In the genomic region with DNA sequence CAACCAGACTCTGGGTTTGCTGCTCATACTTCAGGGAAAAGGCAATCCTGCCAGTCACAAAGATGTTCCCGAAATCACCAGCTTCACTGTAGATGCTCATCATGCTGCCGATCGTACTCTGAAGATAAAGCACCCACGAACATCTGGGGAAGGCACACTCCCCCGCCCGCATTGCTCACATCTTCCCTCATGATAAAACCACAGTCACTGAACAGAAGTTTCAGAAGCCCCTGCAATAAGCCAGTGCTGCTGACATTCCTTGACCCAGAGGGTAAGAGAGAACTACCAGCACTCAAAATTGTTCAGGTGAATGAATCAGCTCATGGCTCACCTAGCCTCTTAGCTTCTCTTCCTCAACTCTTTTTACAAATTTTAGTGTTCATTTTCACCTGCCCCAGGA, we compare ENCODE assay signal across 11 cellular contexts. TPM values are rescaled to one million over a fixed set of nuclear protein-coding genes. Genes with fewer than 3 reads are reported as not detected.
DNase-seq lines count a peak whose midpoint lies in the region; ATAC-seq and TF ChIP-seq lines count a peak whose summit lies in the region.
"Had no signal": no experiment of that assay in that cellular context is flagged by ENCODE, and none has a peak within 500 bp of the region (broad histone marks: within the 10 kb centered on the region; RNA-seq: fewer than 3 reads in every experiment).

No MANE protein-coding gene starts in this region.

- intact Hi-C loops in activated B cell treated with CpG ODN at 0.5 μM for 24 hours (cut with micrococcal nuclease) = loop anchor here (5.0 kb wide), 1 partner anchor 245 kb away; no protein-coding TSS in a partner anchor

- H3K4me1 ChIP-seq in BE2C = no peaks in the 10 kb centered on the region
- no peaks in the 10 kb centered on the region for H3K4me1 ChIP-seq in right atrium auricular region
- H3K4me1 ChIP-seq: neural progenitor cell had no signal

- ATAC-seq in GM19395 (IDR thresholded peaks at IDR 0.05; ENCODE audit: unreplicated experiment) (peak; percentile 46), HG03025 (IDR thresholded peaks at IDR 0.05; ENCODE audit: low FRiP score, unreplicated experiment) (peak; percentile 28), activated B cell treated with CpG ODN at 0.5 μM for 24 hours (ENCODE audit: low read depth) (peak; percentile 56)

- H3K36me3 Mint-ChIP-seq in activated B cell treated with CpG ODN at 0.5 μM for 24 hours (ENCODE audit: low read depth) = no peaks in the 10 kb centered on the region
- H3K36me3 Mint-ChIP-seq: CD4-positive, alpha-beta memory T cell; neural progenitor cell had no signal

- no peaks in the 10 kb centered on the region for H3K27me3 ChIP-seq in GM06990 (replicated peaks; ENCODE audit: control insufficient read depth, insufficient read depth, low read length)
- H3K27me3 ChIP-seq in BE2C = no peaks in the 10 kb centered on the region
- peaks cover 0 to 3% of the 10 kb centered on the region in 2 donors for H3K27me3 ChIP-seq in right atrium auricular region
- H3K27me3 ChIP-seq: neural progenitor cell had no signal

- CTCF ChIA-PET in activated B cell treated with CpG ODN at 0.5 μM for 24 hours (lab: Charles Lee) = interaction anchor here (1.1 to 6.7 kb wide), 8 partner anchors 13 to 518 kb away, joined by 3 to 135 read pairs (median 4); no protein-coding TSS in a partner anchor

- no peaks in the 10 kb centered on the region for H3K9me3 Mint-ChIP-seq in activated B cell treated with CpG ODN at 0.5 μM for 24 hours
- H3K9me3 Mint-ChIP-seq: CD4-positive, alpha-beta memory T cell; neural progenitor cell had no signal

- POLR2A ChIA-PET in activated B cell treated with CpG ODN at 0.5 μM for 24 hours (lab: Charles Lee) = interaction anchor here (1.3 kb wide), 2 partner anchors 11 to 81 kb away, joined by 5 read pairs; no protein-coding TSS in a partner anchor

- H3K27ac Mint-ChIP-seq in activated B cell treated with CpG ODN at 0.5 μM for 24 hours = peak overlapping the region; percentile 70
- H3K27ac Mint-ChIP-seq: neural progenitor cell had no signal

- DNase-seq in GM06990 (ENCODE audit: extremely low read depth, insufficient read length) (peak; percentile 33), activated B cell treated with CpG ODN at 0.5 μM for 24 hours (no peak), BE2C (no peak), iPS-NIHi11 (ENCODE audit: low spot score) (no peak), right atrium auricular region (ENCODE audit: low spot score) (no peak), GOT3 (lab: John Stamatoyannopoulos, UW) (no peak)
- DNase-seq: CD4-positive, alpha-beta memory T cell; NCI-H1417 had no signal

- H3K4me3 ChIP-seq in GM06990 (replicated peaks; ENCODE audit: low read depth, low read length) = no peak overlapping the region
- H3K4me3 ChIP-seq in BE2C (ENCODE audit: low read depth, low read length) = no peak overlapping the region
- H3K4me3 ChIP-seq in right atrium auricular region = no peak overlapping the region
- H3K4me3 ChIP-seq: neural progenitor cell had no signal

- H3K36me3 ChIP-seq in GM06990 (ENCODE audit: control insufficient read depth, insufficient read depth, low read length) (no peaks in the 10 kb centered on the region), BE2C (no peaks in the 10 kb centered on the region), right atrium auricular region (no peaks in the 10 kb centered on the region)
- H3K36me3 ChIP-seq: neural progenitor cell had no signal

- TF ChIP-seq CTCF in GM06990 (IDR thresholded peaks at IDR 0.05; ENCODE audit: insufficient read depth, low read length, poor library complexity, severe bottlenecking) (no peak), activated B cell treated with CpG ODN at 0.5 μM for 24 hours (IDR thresholded peaks at IDR 0.05) (no peak), BE2C (IDR thresholded peaks at IDR 0.05; ENCODE audit: low read depth, low read length) (no peak), right atrium auricular region (IDR thresholded peaks at IDR 0.05) (no peak)

- H3K4me1 Mint-ChIP-seq in activated B cell treated with CpG ODN at 0.5 μM for 24 hours = peaks cover 28% of the 10 kb centered on the region
- H3K4me1 Mint-ChIP-seq: neural progenitor cell had no signal

- no peak overlapping the region for H3K27ac ChIP-seq in right atrium auricular region
- H3K27ac ChIP-seq: neural progenitor cell had no signal

- no peaks in the 10 kb centered on the region for H3K27me3 Mint-ChIP-seq in activated B cell treated with CpG ODN at 0.5 μM for 24 hours

- H3K4me3 Mint-ChIP-seq in activated B cell treated with CpG ODN at 0.5 μM for 24 hours = peak overlapping the region; percentile 58
- H3K4me3 Mint-ChIP-seq: CD4-positive, alpha-beta memory T cell; neural progenitor cell had no signal

- H3K9me3 ChIP-seq in BE2C (no peaks in the 10 kb centered on the region), right atrium auricular region (no peaks in the 10 kb centered on the region)

RNA-seq across cellular contexts. Expression of a gene that starts 43.1 kb away (rescaled TPM):
- total RNA-seq in activated B cell treated with CpG ODN at 0.5 μM for 24 hours = not detected in 2 replicates
- polyA plus RNA-seq in BE2C (2012; ENCODE audit: insufficient read depth, insufficient read length, low read depth) = not detected
- 10 to 100 TPM; 14.9 to 15.3 TPM for total RNA-seq in right atrium auricular region
- total RNA-seq: CD4-positive, alpha-beta memory T cell had no signal
- polyA plus RNA-seq: CD4-positive, alpha-beta memory T cell had no signal

RNA-seq across cellular contexts. Expression of a gene that starts 44.8 kb away (rescaled TPM):
- 0.20 and 0.39 TPM in 2 replicates for total RNA-seq in activated B cell treated with CpG ODN at 0.5 μM for 24 hours
- 0.09 TPM for polyA plus RNA-seq in BE2C (2012; ENCODE audit: insufficient read depth, insufficient read length, low read depth)
- total RNA-seq in right atrium auricular region = 1 to 10 TPM; 3.2 to 4.8 TPM
- total RNA-seq: CD4-positive, alpha-beta memory T cell had no signal
- polyA plus RNA-seq: CD4-positive, alpha-beta memory T cell had no signal

RNA-seq across cellular contexts. Expression of a gene that starts 50.5 kb away (rescaled TPM):
- total RNA-seq in activated B cell treated with CpG ODN at 0.5 μM for 24 hours (0.07 and 0.12 TPM in 2 replicates), right atrium auricular region (10 to 100 TPM in 1 of 2 donors, 1 to 10 TPM in 1; 7.5 to 12.0 TPM)
- 4.5 TPM for polyA plus RNA-seq in BE2C (2012; ENCODE audit: insufficient read depth, insufficient read length, low read depth)

Comparison
In these comparisons a context has a peak if more than half of its experiments do, and no peak if none do; other contexts are left out.
1. RNA of a gene that starts 43.1 kb away (total RNA-seq): 14.9 to 15.3 TPM in right atrium auricular region; not detected in activated B cell treated with CpG ODN at 0.5 μM for 24 hours; every median in the first group is over 10 times any median in the second.
2. Peak in every context shown above with its lines, with median percentiles within 50 percentile points of each other: ATAC-seq.